ENCODE assay signal across 1 cellular context in genomic region chr19:33275559-33275932, GRCh38.
TF ChIP-seq lines count a peak whose summit lies in the region.

No MANE protein-coding gene starts in this region.

TF ChIP-seq in HepG2, 621 proteins besides CTCF, POLR2A, EP300 and RAD21 (continues in another document):
- TF ChIP-seq JUND (CRISPR knock-in tag; IDR thresholded peaks at IDR 0.05) (no peak), ZNF274 (CRISPR knock-in tag; IDR thresholded peaks at IDR 0.05) (no peak), SCMH1 (CRISPR knock-in tag; IDR thresholded peaks at IDR 0.05; ENCODE audit: borderline replicate concordance) (no peak), ZNF619 (CRISPR knock-in tag; IDR thresholded peaks at IDR 0.05) (0 out of 2 replicates have a peak, but pooled peaks have one; percentile 47), AGO2 (optimal IDR thresholded peaks at IDR 0.05; ENCODE audit: low read depth, low read length) (peak; percentile 64), FOXA3 (CRISPR knock-in tag; IDR thresholded peaks at IDR 0.05) (no peak), ZNF772 (CRISPR knock-in tag; IDR thresholded peaks at IDR 0.05) (no peak), HOXA3 (CRISPR knock-in tag; IDR thresholded peaks at IDR 0.05) (no peak), ZFP37 (CRISPR knock-in tag; IDR thresholded peaks at IDR 0.05; ENCODE audit: borderline replicate concordance) (no peak), ZNF784 (CRISPR knock-in tag; IDR thresholded peaks at IDR 0.05; ENCODE audit: borderline replicate concordance) (no peak), MAZ (IDR thresholded peaks at IDR 0.05; ENCODE audit: borderline replicate concordance, low read depth, low read length) (no peak), MAZ (CRISPR knock-in tag; IDR thresholded peaks at IDR 0.05; ENCODE audit: low read depth) (no peak), TRIM24 (CRISPR knock-in tag; IDR thresholded peaks at IDR 0.05) (no peak), ZNF546 (CRISPR knock-in tag; conservative IDR thresholded peaks at IDR 0.05) (0 out of 2 replicates have a peak, but pooled peaks have one; percentile 15), ZNF567 (CRISPR knock-in tag; IDR thresholded peaks at IDR 0.05; ENCODE audit: borderline replicate concordance) (no peak), DZIP1 (CRISPR knock-in tag; IDR thresholded peaks at IDR 0.05) (no peak), ZNF615 (CRISPR knock-in tag; IDR thresholded peaks at IDR 0.05; ENCODE audit: borderline replicate concordance) (no peak), ATF1 (CRISPR knock-in tag; IDR thresholded peaks at IDR 0.05) (no peak), ZNF530 (CRISPR knock-in tag; IDR thresholded peaks at IDR 0.05; ENCODE audit: low read depth) (no peak), IRX3 (CRISPR knock-in tag; IDR thresholded peaks at IDR 0.05; ENCODE audit: borderline replicate concordance, low read depth) (no peak), EED (CRISPR knock-in tag; IDR thresholded peaks at IDR 0.05) (0 out of 2 replicates have a peak, but pooled peaks have one; percentile 78), ZNF574 (CRISPR knock-in tag; IDR thresholded peaks at IDR 0.05) (no peak), MTF2 (CRISPR knock-in tag; IDR thresholded peaks at IDR 0.05; ENCODE audit: borderline replicate concordance) (no peak), CHCHD3 (CRISPR knock-in tag; IDR thresholded peaks at IDR 0.05) (no peak; the same call in 1 of the 2 replicates), CEBPG (CRISPR knock-in tag; IDR thresholded peaks at IDR 0.05) (no peak), ZXDC (CRISPR knock-in tag; IDR thresholded peaks at IDR 0.05) (0 out of 2 replicates have a peak, but pooled peaks have one; percentile 16), HHEX (CRISPR knock-in tag; IDR thresholded peaks at IDR 0.05) (no peak), ZMYM2 (CRISPR knock-in tag; IDR thresholded peaks at IDR 0.05) (no peak), RORA (CRISPR knock-in tag; IDR thresholded peaks at IDR 0.05) (no peak), ZNF782 (CRISPR knock-in tag; IDR thresholded peaks at IDR 0.05; ENCODE audit: borderline replicate concordance) (no peak), MXD4 (CRISPR knock-in tag; IDR thresholded peaks at IDR 0.05) (no peak), CBX1 (IDR thresholded peaks at IDR 0.05; ENCODE audit: low read depth) (no peak), MIER2 (CRISPR knock-in tag; IDR thresholded peaks at IDR 0.05) (no peak), SKI (IDR thresholded peaks at IDR 0.05; ENCODE audit: partially characterized antibody) (no peak), KAT7 (CRISPR knock-in tag; IDR thresholded peaks at IDR 0.05; ENCODE audit: borderline replicate concordance) (no peak), ZBTB8A (CRISPR knock-in tag; IDR thresholded peaks at IDR 0.05; ENCODE audit: borderline replicate concordance, low read depth) (no peak)
- TF ChIP-seq, protein P1, sequence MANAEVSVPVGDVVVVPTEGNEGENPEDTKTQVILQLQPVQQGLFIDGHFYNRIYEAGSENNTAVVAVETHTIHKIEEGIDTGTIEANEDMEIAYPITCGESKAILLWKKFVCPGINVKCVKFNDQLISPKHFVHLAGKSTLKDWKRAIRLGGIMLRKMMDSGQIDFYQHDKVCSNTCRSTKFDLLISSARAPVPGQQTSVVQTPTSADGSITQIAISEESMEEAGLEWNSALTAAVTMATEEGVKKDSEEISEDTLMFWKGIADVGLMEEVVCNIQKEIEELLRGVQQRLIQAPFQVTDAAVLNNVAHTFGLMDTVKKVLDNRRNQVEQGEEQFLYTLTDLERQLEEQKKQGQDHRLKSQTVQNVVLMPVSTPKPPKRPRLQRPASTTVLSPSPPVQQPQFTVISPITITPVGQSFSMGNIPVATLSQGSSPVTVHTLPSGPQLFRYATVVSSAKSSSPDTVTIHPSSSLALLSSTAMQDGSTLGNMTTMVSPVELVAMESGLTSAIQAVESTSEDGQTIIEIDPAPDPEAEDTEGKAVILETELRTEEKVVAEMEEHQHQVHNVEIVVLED (CRISPR knock-in tag; IDR thresholded peaks at IDR 0.05; ENCODE audit: borderline replicate concordance) = no peak
- TF ChIP-seq, protein P2, sequence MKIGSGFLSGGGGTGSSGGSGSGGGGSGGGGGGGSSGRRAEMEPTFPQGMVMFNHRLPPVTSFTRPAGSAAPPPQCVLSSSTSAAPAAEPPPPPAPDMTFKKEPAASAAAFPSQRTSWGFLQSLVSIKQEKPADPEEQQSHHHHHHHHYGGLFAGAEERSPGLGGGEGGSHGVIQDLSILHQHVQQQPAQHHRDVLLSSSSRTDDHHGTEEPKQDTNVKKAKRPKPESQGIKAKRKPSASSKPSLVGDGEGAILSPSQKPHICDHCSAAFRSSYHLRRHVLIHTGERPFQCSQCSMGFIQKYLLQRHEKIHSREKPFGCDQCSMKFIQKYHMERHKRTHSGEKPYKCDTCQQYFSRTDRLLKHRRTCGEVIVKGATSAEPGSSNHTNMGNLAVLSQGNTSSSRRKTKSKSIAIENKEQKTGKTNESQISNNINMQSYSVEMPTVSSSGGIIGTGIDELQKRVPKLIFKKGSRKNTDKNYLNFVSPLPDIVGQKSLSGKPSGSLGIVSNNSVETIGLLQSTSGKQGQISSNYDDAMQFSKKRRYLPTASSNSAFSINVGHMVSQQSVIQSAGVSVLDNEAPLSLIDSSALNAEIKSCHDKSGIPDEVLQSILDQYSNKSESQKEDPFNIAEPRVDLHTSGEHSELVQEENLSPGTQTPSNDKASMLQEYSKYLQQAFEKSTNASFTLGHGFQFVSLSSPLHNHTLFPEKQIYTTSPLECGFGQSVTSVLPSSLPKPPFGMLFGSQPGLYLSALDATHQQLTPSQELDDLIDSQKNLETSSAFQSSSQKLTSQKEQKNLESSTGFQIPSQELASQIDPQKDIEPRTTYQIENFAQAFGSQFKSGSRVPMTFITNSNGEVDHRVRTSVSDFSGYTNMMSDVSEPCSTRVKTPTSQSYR (CRISPR knock-in tag; IDR thresholded peaks at IDR 0.05; ENCODE audit: borderline replicate concordance) = no peak
- TF ChIP-seq, protein P3, sequence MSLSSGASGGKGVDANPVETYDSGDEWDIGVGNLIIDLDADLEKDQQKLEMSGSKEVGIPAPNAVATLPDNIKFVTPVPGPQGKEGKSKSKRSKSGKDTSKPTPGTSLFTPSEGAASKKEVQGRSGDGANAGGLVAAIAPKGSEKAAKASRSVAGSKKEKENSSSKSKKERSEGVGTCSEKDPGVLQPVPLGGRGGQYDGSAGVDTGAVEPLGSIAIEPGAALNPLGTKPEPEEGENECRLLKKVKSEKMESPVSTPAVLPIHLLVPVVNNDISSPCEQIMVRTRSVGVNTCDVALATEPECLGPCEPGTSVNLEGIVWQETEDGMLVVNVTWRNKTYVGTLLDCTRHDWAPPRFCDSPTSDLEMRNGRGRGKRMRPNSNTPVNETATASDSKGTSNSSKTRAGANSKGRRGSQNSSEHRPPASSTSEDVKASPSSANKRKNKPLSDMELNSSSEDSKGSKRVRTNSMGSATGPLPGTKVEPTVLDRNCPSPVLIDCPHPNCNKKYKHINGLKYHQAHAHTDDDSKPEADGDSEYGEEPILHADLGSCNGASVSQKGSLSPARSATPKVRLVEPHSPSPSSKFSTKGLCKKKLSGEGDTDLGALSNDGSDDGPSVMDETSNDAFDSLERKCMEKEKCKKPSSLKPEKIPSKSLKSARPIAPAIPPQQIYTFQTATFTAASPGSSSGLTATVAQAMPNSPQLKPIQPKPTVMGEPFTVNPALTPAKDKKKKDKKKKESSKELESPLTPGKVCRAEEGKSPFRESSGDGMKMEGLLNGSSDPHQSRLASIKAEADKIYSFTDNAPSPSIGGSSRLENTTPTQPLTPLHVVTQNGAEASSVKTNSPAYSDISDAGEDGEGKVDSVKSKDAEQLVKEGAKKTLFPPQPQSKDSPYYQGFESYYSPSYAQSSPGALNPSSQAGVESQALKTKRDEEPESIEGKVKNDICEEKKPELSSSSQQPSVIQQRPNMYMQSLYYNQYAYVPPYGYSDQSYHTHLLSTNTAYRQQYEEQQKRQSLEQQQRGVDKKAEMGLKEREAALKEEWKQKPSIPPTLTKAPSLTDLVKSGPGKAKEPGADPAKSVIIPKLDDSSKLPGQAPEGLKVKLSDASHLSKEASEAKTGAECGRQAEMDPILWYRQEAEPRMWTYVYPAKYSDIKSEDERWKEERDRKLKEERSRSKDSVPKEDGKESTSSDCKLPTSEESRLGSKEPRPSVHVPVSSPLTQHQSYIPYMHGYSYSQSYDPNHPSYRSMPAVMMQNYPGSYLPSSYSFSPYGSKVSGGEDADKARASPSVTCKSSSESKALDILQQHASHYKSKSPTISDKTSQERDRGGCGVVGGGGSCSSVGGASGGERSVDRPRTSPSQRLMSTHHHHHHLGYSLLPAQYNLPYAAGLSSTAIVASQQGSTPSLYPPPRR (CRISPR knock-in tag; IDR thresholded peaks at IDR 0.05; ENCODE audit: borderline replicate concordance) = no peak
- TF ChIP-seq, protein P4, sequence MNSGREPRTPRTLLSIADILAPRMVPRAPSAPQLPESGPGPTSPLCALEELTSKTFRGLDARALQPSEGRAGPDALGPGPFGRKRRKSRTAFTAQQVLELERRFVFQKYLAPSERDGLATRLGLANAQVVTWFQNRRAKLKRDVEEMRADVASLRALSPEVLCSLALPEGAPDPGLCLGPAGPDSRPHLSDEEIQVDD (CRISPR knock-in tag; IDR thresholded peaks at IDR 0.05; ENCODE audit: borderline replicate concordance) = no peak
- TF ChIP-seq, protein P5, sequence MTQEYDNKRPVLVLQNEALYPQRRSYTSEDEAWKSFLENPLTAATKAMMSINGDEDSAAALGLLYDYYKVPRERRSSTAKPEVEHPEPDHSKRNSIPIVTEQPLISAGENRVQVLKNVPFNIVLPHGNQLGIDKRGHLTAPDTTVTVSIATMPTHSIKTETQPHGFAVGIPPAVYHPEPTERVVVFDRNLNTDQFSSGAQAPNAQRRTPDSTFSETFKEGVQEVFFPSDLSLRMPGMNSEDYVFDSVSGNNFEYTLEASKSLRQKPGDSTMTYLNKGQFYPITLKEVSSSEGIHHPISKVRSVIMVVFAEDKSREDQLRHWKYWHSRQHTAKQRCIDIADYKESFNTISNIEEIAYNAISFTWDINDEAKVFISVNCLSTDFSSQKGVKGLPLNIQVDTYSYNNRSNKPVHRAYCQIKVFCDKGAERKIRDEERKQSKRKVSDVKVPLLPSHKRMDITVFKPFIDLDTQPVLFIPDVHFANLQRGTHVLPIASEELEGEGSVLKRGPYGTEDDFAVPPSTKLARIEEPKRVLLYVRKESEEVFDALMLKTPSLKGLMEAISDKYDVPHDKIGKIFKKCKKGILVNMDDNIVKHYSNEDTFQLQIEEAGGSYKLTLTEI (CRISPR knock-in tag; conservative IDR thresholded peaks at IDR 0.05) = no peak
